Comparison of ENCODE assay signal across 7 cellular contexts in the genomic region with DNA sequence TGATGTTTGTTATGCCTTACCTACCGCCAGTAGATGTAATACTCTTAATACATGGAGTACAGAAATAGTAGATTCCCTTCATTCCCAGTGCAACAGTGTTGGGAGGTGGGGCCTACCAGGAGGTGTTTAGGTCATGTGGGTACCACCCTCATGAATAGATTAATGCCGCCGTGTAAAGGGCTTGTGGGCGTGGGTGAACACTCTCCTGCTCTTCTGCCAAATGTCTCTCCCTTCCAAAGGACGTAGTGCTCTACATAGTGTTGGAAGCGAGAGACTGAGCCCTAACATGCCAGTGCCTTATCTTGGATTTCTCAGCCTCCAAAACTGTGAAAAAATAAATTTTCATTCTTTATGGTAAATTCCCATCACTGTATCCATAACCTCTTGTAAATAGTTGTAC.
"Had no signal": no experiment of that assay in that cellular context is flagged by ENCODE, and none has a peak within 500 bp of the region (broad histone marks: within the 10 kb centered on the region; RNA-seq: fewer than 3 reads in every experiment).

No MANE protein-coding gene starts in this region.

- H3K36me3 ChIP-seq: HAP-1 had no signal

- H3K9me3 ChIP-seq: HAP-1 had no signal

- H3K27ac ChIP-seq: GM23248 had no signal

- ATAC-seq: HCT116, K562 had no signal

- DNase-seq: GM23248, GOT3, H7, IMR-90 had no signal

- H3K4me3 ChIP-seq: GM23248, HAP-1, K562 had no signal
